Comparison of ENCODE assay signal across 9 cellular contexts in the genomic region with DNA sequence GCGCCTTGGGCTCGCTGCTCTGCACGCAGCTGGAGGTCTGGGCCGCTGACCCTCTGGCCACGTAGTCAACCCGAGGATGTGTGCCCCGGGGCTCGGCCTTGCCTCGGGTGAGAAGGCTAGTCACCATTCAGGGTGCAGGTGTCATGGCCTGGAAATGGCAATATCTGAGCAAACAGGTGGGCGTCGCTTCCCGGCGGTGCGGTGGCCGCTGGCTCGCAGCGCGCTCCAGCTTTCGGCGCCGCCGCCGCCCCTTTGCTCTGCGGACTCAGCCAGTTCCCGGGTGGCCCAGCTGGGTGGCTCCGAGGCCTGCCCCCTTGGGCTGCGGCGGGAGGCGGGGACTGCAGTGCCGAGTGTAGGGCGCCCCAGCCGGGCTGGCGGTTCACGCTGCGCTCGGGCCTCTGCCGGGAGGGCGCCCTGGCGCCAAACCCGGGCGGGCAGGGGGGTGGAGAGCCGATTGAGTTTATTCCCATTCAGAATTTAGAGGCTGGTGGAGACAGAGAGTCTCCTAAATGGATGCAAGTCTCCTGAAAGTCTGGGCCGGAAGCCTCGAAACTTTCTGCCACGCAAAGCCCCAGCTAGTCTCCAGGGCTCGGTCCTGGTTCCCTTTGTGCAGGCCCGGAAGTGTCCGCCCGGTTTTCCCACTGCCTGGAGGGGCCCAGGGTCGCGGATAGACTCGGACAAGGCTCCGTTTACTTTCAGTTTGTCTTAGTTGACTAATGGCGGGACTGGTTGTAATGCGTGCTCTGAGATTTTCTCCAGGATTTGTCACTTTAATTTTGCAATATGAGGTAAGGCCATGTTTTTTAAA. TPM values are rescaled to one million over a fixed set of nuclear protein-coding genes. Genes with fewer than 3 reads are reported as not detected.
DNase-seq lines count a peak whose midpoint lies in the region; ATAC-seq, FAIRE-seq and TF ChIP-seq lines count a peak whose summit lies in the region.
"Had no signal": no experiment of that assay in that cellular context is flagged by ENCODE, and none has a peak within 500 bp of the region (broad histone marks: within the 10 kb centered on the region; RNA-seq: fewer than 3 reads in every experiment).

No MANE protein-coding gene starts in this region.

- H3K27ac ChIP-seq in ectodermal cell (ENCODE audit: insufficient read depth, low read depth, low read length, poor library complexity, severe bottlenecking) (no peak overlapping the region), mucosa of rectum (ENCODE audit: low read depth in 2 of 2, low read length in 2 of 2) (no peak overlapping the region)
- H3K27ac ChIP-seq: adrenal gland had no signal

- H3K27me3 ChIP-seq in ectodermal cell (ENCODE audit: control insufficient read depth, insufficient read depth, low read length, poor library complexity, severe bottlenecking) (peaks cover 91% of the 10 kb centered on the region), mucosa of rectum (ENCODE audit: control insufficient read depth in 2 of 2, insufficient read depth in 2 of 2, low read length in 2 of 2) (peaks cover 47 to 54% of the 10 kb centered on the region in 2 donors)

- peak overlapping the region; percentile 27 for H3K4me3 ChIP-seq in ectodermal cell (ENCODE audit: insufficient read depth, low read depth, low read length)
- peak overlapping the region; percentile 62 to 72 for H3K4me3 ChIP-seq in mucosa of rectum (ENCODE audit: low read length in 2 of 2)

- H3K9me3 ChIP-seq in ectodermal cell (ENCODE audit: control insufficient read depth, low read length), result no peaks in the 10 kb centered on the region
- H3K9me3 ChIP-seq in mucosa of rectum (ENCODE audit: control insufficient read depth in 2 of 2, low read length in 2 of 2), result no peaks in the 10 kb centered on the region
- H3K9me3 ChIP-seq: adrenal gland had no signal

- ATAC-seq in GM21786 (IDR thresholded peaks at IDR 0.05; ENCODE audit: unreplicated experiment), result peak; percentile 54

- WGBS in ectodermal cell, 2 experiments, result 0 to 1% methylated on average over 55 of the region's 55 CpGs

- FAIRE-seq in GM12892 (lab: Jason Lieb, UNC), result no peak

- peak overlapping the region; percentile 24 to 40 for H3K9ac ChIP-seq in mucosa of rectum (ENCODE audit: low read depth in 1 of 2, low read length in 2 of 2)

- DNase-seq in GM12892 (ENCODE audit: insufficient read length) (peak; percentile 66), MV-4-11 (lab: John Stamatoyannopoulos, UW) (peak; percentile 28), NAMALWA (ENCODE audit: low spot score) (no peak), globus pallidus (ENCODE audit: low spot score) (no peak), cortex of kidney (lab: John Stamatoyannopoulos, UW) (no peak)

- H3K4me1 ChIP-seq in ectodermal cell (ENCODE audit: control insufficient read depth, insufficient read depth, low read length) (peaks cover 9% of the 10 kb centered on the region), mucosa of rectum (ENCODE audit: control insufficient read depth in 2 of 2, insufficient read depth in 2 of 2, low read length in 2 of 2) (peaks cover 8 to 13% of the 10 kb centered on the region in 2 donors)

- H3K36me3 ChIP-seq in ectodermal cell (ENCODE audit: control insufficient read depth, insufficient read depth, low read length), result no peaks in the 10 kb centered on the region
- no peaks in the 10 kb centered on the region for H3K36me3 ChIP-seq in mucosa of rectum (ENCODE audit: control insufficient read depth in 2 of 2, insufficient read depth in 2 of 2, low read length in 2 of 2)
- H3K36me3 ChIP-seq: adrenal gland had no signal

- no peak for TF ChIP-seq POLR2A in GM12892 (IDR thresholded peaks at IDR 0.05; ENCODE audit: low read depth, low read length)

RNA-seq across cellular contexts. Expression of a gene that starts 11.3 kb away (rescaled TPM):
- 1.5 TPM for polyA plus RNA-seq in GM12892 (2012; ENCODE audit: missing spikeins)
- 21.7 TPM for polyA plus RNA-seq in ectodermal cell (2013, experiment 1 of 4)
- 18.7 TPM for polyA plus RNA-seq in ectodermal cell (2013, experiment 2 of 4)
- polyA plus RNA-seq in ectodermal cell (2013, experiment 3 of 4), result 19.3 TPM
- polyA plus RNA-seq in ectodermal cell (2013, experiment 4 of 4), result 21.9 TPM

Comparison
In these comparisons a context has a peak if more than half of its experiments do, and no peak if none do; other contexts are left out.
1. DNase-seq: peak in GM12892 (single experiment) and MV-4-11 (single experiment); none in NAMALWA (single experiment), globus pallidus (single experiment) and cortex of kidney (single experiment).